Comparison of ENCODE assay signal across 8 cellular contexts in the genomic region with DNA sequence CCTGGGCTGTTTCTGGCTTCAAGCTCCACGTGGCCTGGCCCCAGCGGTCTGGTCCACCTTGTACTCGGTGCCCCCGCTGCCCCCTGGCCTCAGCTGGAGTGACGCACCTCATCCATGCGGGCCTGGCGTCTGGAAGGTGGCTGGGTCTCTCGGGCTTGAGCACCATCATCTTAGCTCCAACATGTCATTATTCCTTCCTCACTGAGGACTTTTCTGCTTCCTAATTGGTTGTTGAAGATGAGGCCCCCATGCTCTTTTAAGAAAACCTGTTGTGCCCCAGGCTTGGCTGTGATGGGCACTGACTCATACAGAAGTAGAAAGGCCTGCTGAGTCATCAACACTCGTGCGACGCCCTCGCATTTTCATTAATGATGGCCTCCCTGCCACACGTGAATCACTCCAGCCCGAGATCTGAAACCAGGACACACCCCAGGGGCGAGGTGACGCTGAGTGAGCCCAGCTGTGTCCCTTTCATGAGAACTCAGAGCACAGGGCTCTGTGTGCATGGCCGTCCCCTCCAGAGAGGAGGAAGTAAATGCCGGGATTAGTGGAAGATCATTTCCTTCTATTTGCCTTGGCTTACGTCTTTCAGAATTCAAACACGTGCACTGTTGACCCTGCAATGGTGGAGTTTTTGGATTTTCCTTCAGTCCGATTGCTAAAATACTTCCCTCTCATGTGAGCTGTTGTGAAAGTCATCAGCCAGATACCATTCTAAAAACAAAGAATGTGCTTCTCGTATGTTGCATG. TPM values are rescaled to one million over a fixed set of nuclear protein-coding genes. Genes with fewer than 3 reads are reported as not detected.
DNase-seq lines count a peak whose midpoint lies in the region; TF ChIP-seq lines count a peak whose summit lies in the region.

No MANE protein-coding gene starts in this region.

- H3K27me3 ChIP-seq in Karpas-422 (ENCODE audit: low read length) (no peaks in the 10 kb centered on the region), esophagus (ENCODE audit: control insufficient read depth in 1 of 2, insufficient read depth in 2 of 2, low read length in 2 of 2) (no peaks in the 10 kb centered on the region)

- peaks cover 78% of the 10 kb centered on the region for H3K4me1 ChIP-seq in Karpas-422 (ENCODE audit: low read length)
- H3K4me1 ChIP-seq in esophagus (ENCODE audit: control insufficient read depth in 2 of 2, insufficient read depth in 2 of 2, low read length in 1 of 2), result peaks cover 2 to 13% of the 10 kb centered on the region in 2 donors

- peak overlapping the region; percentile 49 for H3K4me3 ChIP-seq in Karpas-422 (ENCODE audit: low read length)
- H3K4me3 ChIP-seq in esophagus (ENCODE audit: low read depth in 1 of 2, low read length in 2 of 2), result no peak overlapping the region

- H3K27ac ChIP-seq in Karpas-422 (ENCODE audit: low read length) (peak overlapping the region; percentile 97), esophagus (ENCODE audit: low read depth in 2 of 2, low read length in 1 of 2) (peak overlapping the region; percentile 73 to 74)

- H3K36me3 ChIP-seq in Karpas-422 (ENCODE audit: insufficient read depth, low read length), result no peaks in the 10 kb centered on the region
- H3K36me3 ChIP-seq in esophagus (ENCODE audit: control insufficient read depth in 2 of 2, insufficient read depth in 2 of 2, low read length in 1 of 2), result no peaks in the 10 kb centered on the region

- H3K9me2 ChIP-seq in Karpas-422 (replicated peaks; ENCODE audit: insufficient read depth, low read length), result no peaks in the 10 kb centered on the region

- intact Hi-C loops in posterior vena cava (cut with DNase I), result no loop called here

- peak overlapping the region; percentile 77 for H3K9ac ChIP-seq in Karpas-422 (ENCODE audit: low read length)

- H3K4me2 ChIP-seq in Karpas-422 (ENCODE audit: low read depth, low read length, poor library complexity, severe bottlenecking), result peak overlapping the region; percentile 66

- H3K79me2 ChIP-seq in Karpas-422 (ENCODE audit: low read length), result no peaks in the 10 kb centered on the region

- H3K9me3 ChIP-seq in Karpas-422 (ENCODE audit: low read length) (no peaks in the 10 kb centered on the region), esophagus (ENCODE audit: control insufficient read depth in 2 of 2, insufficient read depth in 1 of 2, low read depth in 1 of 2, low read length in 1 of 2) (no peaks in the 10 kb centered on the region)

- no peak for TF ChIP-seq CTCF in GM10266 (IDR thresholded peaks at IDR 0.05; ENCODE audit: control insufficient read depth, insufficient read depth, low read depth, missing control alignments)

- H4K20me1 ChIP-seq in Karpas-422 (ENCODE audit: insufficient read depth, low read depth, low read length), result no peaks in the 10 kb centered on the region

- 28 to 31% methylated on average over 22 of the region's 22 CpGs for WGBS in esophagus, 2 donors

- peak overlapping the region; percentile 52 for H2AFZ ChIP-seq in Karpas-422 (ENCODE audit: low read length)

- DNase-seq in GM10266 (ENCODE audit: extremely low spot score), result peak; percentile 72
- DNase-seq in H4 (ENCODE audit: low spot score), result peak; percentile 94
- DNase-seq in Karpas-422, result peak; percentile 96
- peak; percentile 45 to 78 for DNase-seq in activated CD4-positive, alpha-beta T cell treated with anti-CD3 and anti-CD28 coated beads, Interleukin-2, amount 50 U/mL, for 24 hours (ENCODE audit: low read depth in 1 of 2, low spot score in 1 of 2)
- peak; percentile 95 for DNase-seq in posterior vena cava (ENCODE audit: low spot score)
- no peak for DNase-seq in NCI-H1092 treated with DMSO at 0.1 percent for 48 hours (lab: John Stamatoyannopoulos, UW)
- DNase-seq in NCI-H345 (lab: John Stamatoyannopoulos, UW), result no peak

RNA-seq across cellular contexts. Expression of a gene that starts 14.0 kb away (rescaled TPM):
- 0.10 and 0.25 TPM in 2 replicates for total RNA-seq in H4 (2014; rRNA removed; shearing (Covaris generic))
- total RNA-seq in Karpas-422 (2014; rRNA removed; shearing (Covaris generic); ENCODE audit: low replicate concordance), result 5.0 and 5.8 TPM in 2 replicates
- under 1 TPM; 0.22 to 0.75 TPM for polyA plus RNA-seq in esophagus
- total RNA-seq in posterior vena cava, result not detected

RNA-seq across cellular contexts. Expression of a gene that starts 17.9 kb away (rescaled TPM):
- total RNA-seq in H4 (2014; rRNA removed; shearing (Covaris generic)), result 0.41 TPM in 1 of 2 replicates, not detected in the other
- total RNA-seq in Karpas-422 (2014; rRNA removed; shearing (Covaris generic); ENCODE audit: low replicate concordance), result not detected in 2 replicates
- 100 to 1,000 TPM; 859 to 986 TPM for polyA plus RNA-seq in esophagus
- under 1 TPM; 0.14 to 0.32 TPM for total RNA-seq in posterior vena cava

RNA-seq across cellular contexts. Expression of a gene that starts 57.3 kb away (rescaled TPM):
- not detected in 2 replicates for total RNA-seq in H4 (2014; rRNA removed; shearing (Covaris generic))
- not detected in 2 replicates for total RNA-seq in Karpas-422 (2014; rRNA removed; shearing (Covaris generic); ENCODE audit: low replicate concordance)
- polyA plus RNA-seq in esophagus, result 100 to 1,000 TPM; 230 to 294 TPM
- not detected for total RNA-seq in posterior vena cava

Comparison
In these comparisons a context has a peak if more than half of its experiments do, and no peak if none do; other contexts are left out.
1. DNase-seq: peak in GM10266 (single experiment), H4 (single experiment), Karpas-422 (single experiment), activated CD4-positive, alpha-beta T cell treated with anti-CD3 and anti-CD28 coated beads, Interleukin-2, amount 50 U/mL, for 24 hours (2 of 2) and posterior vena cava (single experiment); none in NCI-H1092 treated with DMSO at 0.1 percent for 48 hours (single experiment) and NCI-H345 (single experiment).